ENCODE assay signal across 17 cellular contexts in the genomic region with DNA sequence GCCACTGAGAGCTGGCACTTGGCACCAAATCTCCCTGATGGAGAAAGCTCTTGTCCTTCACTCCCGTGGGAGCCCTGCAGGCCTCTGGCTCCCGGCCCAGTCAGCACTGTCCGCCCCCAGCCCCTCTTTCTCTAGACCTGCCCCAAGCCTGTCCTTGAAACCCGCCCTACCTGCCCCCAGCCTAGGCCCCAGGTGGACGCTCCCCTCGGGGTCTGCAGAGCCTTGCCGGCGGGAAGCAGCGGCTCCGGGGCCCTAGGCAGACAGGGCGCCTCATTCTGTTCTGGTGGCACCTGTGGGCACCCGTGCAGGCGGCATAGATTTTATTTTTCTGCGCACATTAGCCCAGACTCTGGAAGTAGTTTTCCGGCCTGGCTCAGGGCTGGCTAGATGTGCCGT. TPM values are rescaled to one million over a fixed set of nuclear protein-coding genes. Genes with fewer than 3 reads are reported as not detected.
DNase-seq lines count a peak whose midpoint lies in the region; ATAC-seq and TF ChIP-seq lines count a peak whose summit lies in the region.
"Had no signal": no experiment of that assay in that cellular context is flagged by ENCODE, and none has a peak within 500 bp of the region (broad histone marks: within the 10 kb centered on the region; RNA-seq: fewer than 3 reads in every experiment).

No MANE protein-coding gene starts in this region.

- H3K9me3 ChIP-seq in suprapubic skin = no peaks in the 10 kb centered on the region
- H3K9me3 ChIP-seq in testis = no peaks in the 10 kb centered on the region
- H3K9me3 ChIP-seq: BE2C, upper lobe of left lung had no signal

- no peak overlapping the region for H3K27ac Mint-ChIP-seq in activated T-cell treated with anti-CD3 and anti-CD28 coated beads, Interleukin-2, amount 50 U/mL, for 72 hours
- H3K27ac Mint-ChIP-seq: activated CD4-positive, alpha-beta T cell treated with anti-CD3 and anti-CD28 coated beads, Interleukin-2, amount 10 ng/mL, durations not matched to agents 7 days and 5 days; T-cell had no signal

- no peak for TF ChIP-seq EP300 in suprapubic skin (IDR thresholded peaks at IDR 0.05)

- ATAC-seq in activated T-cell treated with anti-CD3 and anti-CD28 coated beads, Interleukin-2, amount 50 U/mL, for 72 hours (replicated peaks in 1 of 2) = no peak
- ATAC-seq in GM19397 (IDR thresholded peaks at IDR 0.05; ENCODE audit: unreplicated experiment) (no peak), GM19351 (IDR thresholded peaks at IDR 0.05; ENCODE audit: unreplicated experiment) (no peak)

- TF ChIP-seq POLR2A in suprapubic skin (IDR thresholded peaks at IDR 0.05) (no peak), testis (IDR thresholded peaks at IDR 0.05) (no peak)

- H3K27me3 Mint-ChIP-seq in activated T-cell treated with anti-CD3 and anti-CD28 coated beads, Interleukin-2, amount 50 U/mL, for 72 hours (ENCODE audit: low read depth) = peaks cover 24% of the 10 kb centered on the region
- H3K27me3 Mint-ChIP-seq: central memory CD8-positive, alpha-beta T cell had no signal

- H3K9me3 Mint-ChIP-seq in activated T-cell treated with anti-CD3 and anti-CD28 coated beads, Interleukin-2, amount 50 U/mL, for 72 hours = no peaks in the 10 kb centered on the region
- H3K9me3 Mint-ChIP-seq: activated CD4-positive, alpha-beta T cell treated with anti-CD3 and anti-CD28 coated beads, Interleukin-2, amount 10 ng/mL, durations not matched to agents 7 days and 5 days; central memory CD8-positive, alpha-beta T cell; T-cell had no signal

- H3K4me1 ChIP-seq in suprapubic skin (peaks cover 11% of the 10 kb centered on the region), testis (peaks cover 10% of the 10 kb centered on the region)
- H3K4me1 ChIP-seq: BE2C had no signal

- H3K27ac ChIP-seq in dorsolateral prefrontal cortex = peak overlapping the region in 44 of 59 donors; percentile 17 to 83 (median 73)
- H3K27ac ChIP-seq in suprapubic skin = no peak overlapping the region
- H3K27ac ChIP-seq in testis = no peak overlapping the region
- H3K27ac ChIP-seq: GM23248 had no signal

- peaks cover 14% of the 10 kb centered on the region for H3K4me1 Mint-ChIP-seq in activated T-cell treated with anti-CD3 and anti-CD28 coated beads, Interleukin-2, amount 50 U/mL, for 72 hours (ENCODE audit: low read depth)
- H3K4me1 Mint-ChIP-seq: central memory CD8-positive, alpha-beta T cell had no signal

- H3K27me3 ChIP-seq in dorsolateral prefrontal cortex (no peaks in the 10 kb centered on the region), suprapubic skin (peaks cover 10% of the 10 kb centered on the region), testis (no peaks in the 10 kb centered on the region)
- H3K27me3 ChIP-seq: BE2C had no signal

- H3K36me3 ChIP-seq in suprapubic skin = no peaks in the 10 kb centered on the region
- H3K36me3 ChIP-seq in testis (ENCODE audit: low read depth, missing control alignments) = no peaks in the 10 kb centered on the region
- H3K36me3 ChIP-seq: BE2C, upper lobe of left lung had no signal

- H3K4me3 Mint-ChIP-seq in activated T-cell treated with anti-CD3 and anti-CD28 coated beads, Interleukin-2, amount 50 U/mL, for 72 hours = peak overlapping the region; percentile 49 to 79
- H3K4me3 Mint-ChIP-seq: activated CD4-positive, alpha-beta T cell treated with anti-CD3 and anti-CD28 coated beads, Interleukin-2, amount 10 ng/mL, durations not matched to agents 7 days and 5 days had no signal

- intact Hi-C loops in dorsolateral prefrontal cortex (cut with DNase I) = no loop called here
- intact Hi-C loops in testis (cut with DNase I; ENCODE audit: low total_unique reads) = no loop called here

- H3K4me3 ChIP-seq in dorsolateral prefrontal cortex = peak overlapping the region in 51 of 59 donors; percentile 29 to 66 (median 50)
- peak overlapping the region; percentile 57 for H3K4me3 ChIP-seq in suprapubic skin
- H3K4me3 ChIP-seq in testis = peak overlapping the region in 1 of 2 donors; percentile 56

- H3K36me3 Mint-ChIP-seq in activated T-cell treated with anti-CD3 and anti-CD28 coated beads, Interleukin-2, amount 50 U/mL, for 72 hours (ENCODE audit: insufficient read depth in 2 of 2) = no peaks in the 10 kb centered on the region
- H3K36me3 Mint-ChIP-seq: T-cell had no signal

- 70% methylated on average over 13 of the region's 16 CpGs for WGBS in suprapubic skin
- WGBS in testis, 2 donors = 54 to 67% methylated on average over 3 to 16 of the region's 16 CpGs

- DNase-seq in activated T-cell treated with anti-CD3 and anti-CD28 coated beads, Interleukin-2, amount 50 U/mL, for 72 hours = no peak
- DNase-seq in activated T-cell treated with anti-CD3 and anti-CD28 coated beads for 4 hours = no peak
- no peak for DNase-seq in dorsolateral prefrontal cortex
- peak; percentile 29 for DNase-seq in islet precursor cell
- peak in 1 of 2 donors; percentile 77 for DNase-seq in suprapubic skin (ENCODE audit: low spot score in 2 of 2)
- no peak for DNase-seq in testis
- DNase-seq: activated CD4-positive, alpha-beta T cell treated with anti-CD3 and anti-CD28 coated beads, Interleukin-2, amount 10 ng/mL, durations not matched to agents 7 days and 5 days; activated gamma-delta T cell treated with Interleukin-2 at 50 U/mL for 16 hours; BE2C; GM23248; left colon; NCI-H1417 treated with DMSO at 0.1 percent for 48 hours had no signal

- TF ChIP-seq CTCF in dorsolateral prefrontal cortex (IDR thresholded peaks at IDR 0.05 in 54 of 56, conservative IDR thresholded peaks at IDR 0.05 in 2 of 56; ENCODE audit: low read depth in 1 of 56, partially characterized antibody in 56 of 56) = no peak
- no peak for TF ChIP-seq CTCF in suprapubic skin (IDR thresholded peaks at IDR 0.05)
- no peak for TF ChIP-seq CTCF in testis (IDR thresholded peaks at IDR 0.05)

RNA-seq across cellular contexts. Expression of a gene that starts 17.6 kb away (rescaled TPM):
- under 1 TPM; 0.30 to 0.77 TPM for total RNA-seq in activated T-cell treated with anti-CD3 and anti-CD28 coated beads, Interleukin-2, amount 50 U/mL, for 72 hours
- total RNA-seq in dorsolateral prefrontal cortex (10 to 100 TPM; 24.8 to 94.2 (median 42.4) TPM), suprapubic skin (1 to 10 TPM in 1 of 4 donors, under 1 TPM in 3; 0.26 to 1.5 (median 0.50) TPM), testis (1 to 10 TPM; 1.6 to 4.8 TPM)
- 5.3 TPM for polyA plus RNA-seq in testis (ENCODE audit: insufficient read depth, low read depth, low replicate concordance)
- total RNA-seq: activated CD4-positive, alpha-beta T cell treated with anti-CD3 and anti-CD28 coated beads, Interleukin-2, amount 10 ng/mL, durations not matched to agents 7 days and 5 days had no signal

RNA-seq across cellular contexts. Expression of a gene that starts 52.7 kb away (rescaled TPM):
- 10 to 100 TPM in 1 of 2 donors, 1 to 10 TPM in 1; 8.8 to 10.3 TPM for total RNA-seq in activated T-cell treated with anti-CD3 and anti-CD28 coated beads, Interleukin-2, amount 50 U/mL, for 72 hours
- total RNA-seq in dorsolateral prefrontal cortex = 10 to 100 TPM in 89 of 120 experiments, 1 to 10 TPM in 31; 6.6 to 19.0 (median 12.2) TPM
- 10 to 100 TPM in 1 of 4 donors, 1 to 10 TPM in 3; 2.0 to 24.7 (median 4.7) TPM for total RNA-seq in suprapubic skin
- 1 to 10 TPM; 5.8 to 7.5 TPM for total RNA-seq in testis
- polyA plus RNA-seq in testis (ENCODE audit: insufficient read depth, low read depth, low replicate concordance) = 8.0 TPM

Comparison
In these comparisons a context has a peak if more than half of its experiments do, and no peak if none do; other contexts are left out.
1. H3K27ac ChIP-seq: peak in dorsolateral prefrontal cortex (44 of 59); none in suprapubic skin (single experiment) and testis (0 of 2).
2. RNA of a gene that starts 17.6 kb away (total RNA-seq): 24.8 to 94.2 TPM in dorsolateral prefrontal cortex; 1.6 to 4.8 TPM in testis, 0.30 to 0.77 TPM in activated T-cell treated with anti-CD3 and anti-CD28 coated beads, Interleukin-2, amount 50 U/mL, for 72 hours and 0.26 to 1.5 TPM in suprapubic skin; every median in the first group is over 4 times any median in the second.